ENCODE assay signal across 1 cellular context in the genomic region with DNA sequence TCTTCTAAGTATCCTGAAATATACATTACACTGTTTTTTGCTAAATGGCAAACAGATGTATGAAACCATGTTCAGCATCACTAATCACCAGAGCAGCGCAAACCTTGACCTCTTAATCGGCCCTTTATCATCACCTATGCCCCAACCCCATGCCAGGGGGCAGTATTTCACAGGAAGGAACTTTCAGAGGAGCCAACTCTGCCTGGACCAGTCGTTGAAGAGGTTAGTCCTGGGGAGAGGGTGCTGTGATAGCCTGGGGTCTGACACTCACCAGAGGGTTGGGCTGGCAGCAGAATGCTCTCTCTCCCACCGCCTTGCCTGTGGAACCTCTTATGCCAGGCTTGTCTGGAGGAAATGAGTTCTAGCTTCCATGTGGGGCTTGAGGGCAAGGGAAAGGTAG.
TF ChIP-seq lines count a peak whose summit lies in the region.

No MANE protein-coding gene starts in this region.

TF ChIP-seq in HCT116, 20 proteins besides CTCF, POLR2A, EP300 and RAD21 (continued from another document):
- TF ChIP-seq, protein P1, sequence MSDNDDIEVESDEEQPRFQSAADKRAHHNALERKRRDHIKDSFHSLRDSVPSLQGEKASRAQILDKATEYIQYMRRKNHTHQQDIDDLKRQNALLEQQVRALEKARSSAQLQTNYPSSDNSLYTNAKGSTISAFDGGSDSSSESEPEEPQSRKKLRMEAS (IDR thresholded peaks at IDR 0.05): no peak
- no peak for TF ChIP-seq TCF7L2 (IDR thresholded peaks at IDR 0.05; ENCODE audit: borderline replicate concordance, extremely low read depth, insufficient read depth, insufficient read length)
TF ChIP-seq in HCT116: peak in this region for 0.
